31 cellular contexts compared by ENCODE assay signal in the genomic region with DNA sequence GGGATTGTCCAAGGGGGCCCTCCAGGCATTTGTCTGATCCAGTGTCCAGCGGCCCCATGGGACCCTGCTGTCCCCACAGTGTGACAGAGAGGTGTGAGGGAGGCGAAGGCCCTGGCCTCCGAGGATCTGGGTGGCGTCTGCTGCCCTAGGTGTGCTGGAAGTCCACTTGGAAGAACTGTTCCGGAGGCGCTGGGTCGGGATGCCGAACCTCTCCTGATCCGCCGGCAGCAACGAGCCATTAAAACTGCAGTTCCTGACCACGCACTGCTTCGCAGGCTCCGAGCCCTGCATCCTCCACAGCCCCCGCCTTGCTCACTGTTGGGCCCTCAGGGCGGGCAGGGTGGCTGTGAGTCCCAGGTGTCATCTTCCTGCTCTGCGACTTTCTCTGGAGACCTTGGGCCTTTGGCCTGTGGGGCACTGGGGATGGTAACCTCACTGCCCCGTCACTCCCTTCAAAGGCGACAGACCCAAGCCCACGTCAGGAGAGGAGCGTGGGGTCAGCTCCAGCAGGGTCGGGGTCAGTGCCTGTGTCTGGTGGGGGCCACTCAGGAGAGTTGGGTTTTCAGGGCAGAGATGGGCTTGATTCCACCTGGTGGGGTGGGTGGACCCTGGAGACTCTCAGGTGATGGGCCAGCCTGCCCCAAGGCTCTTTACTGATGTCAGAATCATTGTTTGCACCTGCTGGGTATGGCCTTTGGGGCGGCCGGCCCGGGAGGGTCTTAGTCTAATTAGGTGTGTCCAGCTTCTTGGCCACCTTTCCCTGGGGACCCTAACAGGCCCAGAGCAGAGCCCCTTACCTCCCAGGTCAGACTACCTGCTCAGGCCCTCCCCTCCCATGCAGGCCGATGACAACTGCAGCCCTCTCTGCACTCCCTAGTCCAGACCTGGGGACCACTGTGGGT. TPM values are rescaled to one million over a fixed set of nuclear protein-coding genes. Genes with fewer than 3 reads are reported as not detected.
DNase-seq lines count a peak whose midpoint lies in the region; ATAC-seq and TF ChIP-seq lines count a peak whose summit lies in the region.
"Had no signal": no experiment of that assay in that cellular context is flagged by ENCODE, and none has a peak within 500 bp of the region (broad histone marks: within the 10 kb centered on the region; RNA-seq: fewer than 3 reads in every experiment).

No MANE protein-coding gene starts in this region.

- no peaks in the 10 kb centered on the region for H3K9me3 Mint-ChIP-seq in activated T-helper 2 cell treated with anti-CD3 and anti-CD28 coated beads, Interferon-gamma antibody, Interleukin-2, Interleukin-4, amounts not matched to agents 10 μg/mL and 5 μg/mL and 100 μg/mL, durations not matched to agents 14 hours and 24 hours and 36 hours
- H3K9me3 Mint-ChIP-seq: activated CD8-positive, alpha-beta T cell treated with anti-CD3 and anti-CD28 coated beads for 36 hours; immature natural killer cell; neural progenitor cell; stimulated activated naive CD8-positive, alpha-beta T cell treated with anti-CD3 and anti-CD28 coated beads, Interleukin-15, Interleukin-2, amounts not matched to agents 100 ng/mL and 50 ng/mL, for 24 hours; T-cell had no signal

- no peak for TF ChIP-seq CTCF in mucosa of descending colon (IDR thresholded peaks at IDR 0.05)
- no peak for TF ChIP-seq CTCF in upper lobe of right lung (IDR thresholded peaks at IDR 0.05)

- no peak overlapping the region for H3K23ac ChIP-seq in mesenchymal stem cell (ENCODE audit: low read length in 2 of 2)

- H3K4me1 ChIP-seq in mucosa of descending colon (ENCODE audit: low read depth) (peaks cover 33% of the 10 kb centered on the region), upper lobe of right lung (peaks cover 29% of the 10 kb centered on the region), mesenchymal stem cell (ENCODE audit: control insufficient read depth, insufficient read depth, low read depth, low read length) (peaks cover 24% of the 10 kb centered on the region)

- H2BK12ac ChIP-seq in mesenchymal stem cell (ENCODE audit: low read length in 2 of 2), result no peak overlapping the region

- no peak overlapping the region for H3K18ac ChIP-seq in mesenchymal stem cell (ENCODE audit: low read depth in 1 of 2, low read length in 2 of 2)

- H2BK5ac ChIP-seq in mesenchymal stem cell (ENCODE audit: low read depth, low read length, poor library complexity, severe bottlenecking), result no peak overlapping the region

- WGBS in mesenchymal stem cell, result 95% methylated on average over 26 of the region's 26 CpGs

- H3K4me2 ChIP-seq in mesenchymal stem cell (ENCODE audit: low read length, poor library complexity, severe bottlenecking), result no peak overlapping the region
- H3K4me2 ChIP-seq: A549, neural progenitor cell had no signal

- H3K9ac ChIP-seq in mesenchymal stem cell (ENCODE audit: low read length), result no peak overlapping the region
- H3K9ac ChIP-seq: neural progenitor cell had no signal

- H3K27ac ChIP-seq in upper lobe of right lung (no peak overlapping the region), mesenchymal stem cell (ENCODE audit: low read length, poor library complexity, severe bottlenecking) (no peak overlapping the region)
- H3K27ac ChIP-seq: A549, gastrocnemius medialis, left lung, neural progenitor cell, Peyer's patch, SJSA1, thoracic aorta, vagina had no signal

- no peak overlapping the region for H4K91ac ChIP-seq in mesenchymal stem cell (ENCODE audit: low read length)

- intact Hi-C loops in Right ventricle myocardium inferior (cut with DNase I) (no loop called here), cardiac septum (cut with DNase I) (loop anchor here (5.0 to 10.0 kb wide), 4 partner anchors 53 to 1035 kb away; a partner anchor contains a TSS), mucosa of descending colon (cut with DNase I, micrococcal nuclease) (no loop called here), upper lobe of right lung (cut with DNase I) (no loop called here)
- intact Hi-C loops in activated T-helper 2 cell treated with anti-CD3 and anti-CD28 coated beads, Interferon-gamma antibody, Interleukin-2, Interleukin-4, amounts not matched to agents 10 μg/mL and 5 μg/mL and 100 μg/mL, durations not matched to agents 14 hours and 24 hours and 36 hours (cut with micrococcal nuclease), result no loop called here

- H3K36me3 ChIP-seq in mucosa of descending colon (ENCODE audit: low read depth) (peaks cover 2% of the 10 kb centered on the region), upper lobe of right lung (no peaks in the 10 kb centered on the region), mesenchymal stem cell (ENCODE audit: control insufficient read depth in 1 of 2, insufficient read depth in 2 of 2, low read depth in 1 of 2, low read length in 2 of 2) (peaks cover 3 to 27% of the 10 kb centered on the region in 2 experiments)
- H3K36me3 ChIP-seq: BE2C, gastrocnemius medialis, neural progenitor cell, SJSA1, thoracic aorta, vagina had no signal

- H3K4me3 ChIP-seq in mucosa of descending colon, result no peak overlapping the region
- H3K4me3 ChIP-seq in upper lobe of right lung, result no peak overlapping the region
- H3K4me3 ChIP-seq in mesenchymal stem cell (ENCODE audit: insufficient read depth in 1 of 2, low read depth in 1 of 2, low read length in 2 of 2), result no peak overlapping the region
- H3K4me3 ChIP-seq: A549, gastrocnemius medialis, left lung, neural progenitor cell, Peyer's patch, SJSA1, thoracic aorta, vagina had no signal

- peaks cover 9% of the 10 kb centered on the region for H3K36me3 Mint-ChIP-seq in activated T-helper 2 cell treated with anti-CD3 and anti-CD28 coated beads, Interferon-gamma antibody, Interleukin-2, Interleukin-4, amounts not matched to agents 10 μg/mL and 5 μg/mL and 100 μg/mL, durations not matched to agents 14 hours and 24 hours and 36 hours (ENCODE audit: low read depth)
- H3K36me3 Mint-ChIP-seq: immature natural killer cell, neural progenitor cell, T-cell had no signal

- no peak overlapping the region for H2AK5ac ChIP-seq in mesenchymal stem cell (ENCODE audit: low read length, severe bottlenecking)

- H3K27me3 ChIP-seq in upper lobe of right lung (no peaks in the 10 kb centered on the region), mesenchymal stem cell (ENCODE audit: control insufficient read depth in 1 of 2, insufficient read depth in 1 of 2, low read length in 2 of 2) (peaks cover 0 to 15% of the 10 kb centered on the region in 2 experiments)
- H3K27me3 ChIP-seq: BE2C, neural progenitor cell, Peyer's patch, SJSA1, vagina had no signal

- DNase-seq in Right ventricle myocardium inferior (ENCODE audit: missing footprints), result peak; percentile 20
- no peak for DNase-seq in cardiac septum (ENCODE audit: low spot score)
- no peak for DNase-seq in activated T-helper 2 cell treated with anti-CD3 and anti-CD28 coated beads, Interferon-gamma antibody, Interleukin-2, Interleukin-4, amounts not matched to agents 10 μg/mL and 5 μg/mL and 100 μg/mL, durations not matched to agents 14 hours and 24 hours and 36 hours (ENCODE audit: low spot score)
- peak in 2 of 3 donors; percentile 31 to 58 for DNase-seq in mucosa of descending colon
- peak; percentile 63 for DNase-seq in upper lobe of right lung
- DNase-seq in CD1c-positive myeloid dendritic cell (ENCODE audit: extremely low spot score), result no peak
- DNase-seq in mesenchymal stem cell, result no peak
- DNase-seq in NCI-H1105 (lab: John Stamatoyannopoulos, UW), result no peak
- DNase-seq: activated CD8-positive, alpha-beta T cell treated with anti-CD3 and anti-CD28 coated beads for 36 hours; BE2C; Calu3; cerebellar nuclear complex; gastrocnemius medialis; H9; hypothalamus; immature natural killer cell; KG1; MM.1S; NCI-H1417; NCI-H2029 treated with DMSO at 0.1 percent for 48 hours; NCI-H526 treated with DMSO at 0.1 percent for 48 hours; T-cell had no signal

- ATAC-seq in Right ventricle myocardium inferior (no peak), mucosa of descending colon (no peak), upper lobe of right lung (no peak)
- ATAC-seq: A549; activated CD8-positive, alpha-beta T cell treated with anti-CD3 and anti-CD28 coated beads for 36 hours; gastrocnemius medialis; left lung; T-cell had no signal

- H2AFZ ChIP-seq in mesenchymal stem cell (ENCODE audit: low read depth, low read length), result no peak overlapping the region
- H2AFZ ChIP-seq: neural progenitor cell had no signal

- no peak overlapping the region for H3K4ac ChIP-seq in mesenchymal stem cell (ENCODE audit: low read depth in 1 of 2, low read length in 2 of 2)

- no peak overlapping the region for H3K14ac ChIP-seq in mesenchymal stem cell (ENCODE audit: low read length in 2 of 2)

- H3K9me3 ChIP-seq in mucosa of descending colon (no peaks in the 10 kb centered on the region), upper lobe of right lung (no peaks in the 10 kb centered on the region), mesenchymal stem cell (ENCODE audit: control insufficient read depth, low read length) (no peaks in the 10 kb centered on the region)
- H3K9me3 ChIP-seq: A549, BE2C, gastrocnemius medialis, left lung, Peyer's patch, SJSA1, thoracic aorta, vagina had no signal

- H3K4me1 Mint-ChIP-seq in activated T-helper 2 cell treated with anti-CD3 and anti-CD28 coated beads, Interferon-gamma antibody, Interleukin-2, Interleukin-4, amounts not matched to agents 10 μg/mL and 5 μg/mL and 100 μg/mL, durations not matched to agents 14 hours and 24 hours and 36 hours (ENCODE audit: low read depth), result peaks cover 9% of the 10 kb centered on the region

- H4K8ac ChIP-seq in mesenchymal stem cell (ENCODE audit: low read length), result no peak overlapping the region

- H3K27me3 Mint-ChIP-seq in activated T-helper 2 cell treated with anti-CD3 and anti-CD28 coated beads, Interferon-gamma antibody, Interleukin-2, Interleukin-4, amounts not matched to agents 10 μg/mL and 5 μg/mL and 100 μg/mL, durations not matched to agents 14 hours and 24 hours and 36 hours (ENCODE audit: low read depth), result no peaks in the 10 kb centered on the region
- H3K27me3 Mint-ChIP-seq: activated CD8-positive, alpha-beta T cell treated with anti-CD3 and anti-CD28 coated beads for 36 hours; progenitor cell of endocrine pancreas; stimulated activated naive CD8-positive, alpha-beta T cell treated with anti-CD3 and anti-CD28 coated beads, Interleukin-15, Interleukin-2, amounts not matched to agents 100 ng/mL and 50 ng/mL, for 24 hours; T-cell had no signal

- H3K4me3 Mint-ChIP-seq in activated T-helper 2 cell treated with anti-CD3 and anti-CD28 coated beads, Interferon-gamma antibody, Interleukin-2, Interleukin-4, amounts not matched to agents 10 μg/mL and 5 μg/mL and 100 μg/mL, durations not matched to agents 14 hours and 24 hours and 36 hours (ENCODE audit: low read depth), result peak overlapping the region; percentile 26
- H3K4me3 Mint-ChIP-seq: stimulated activated naive CD8-positive, alpha-beta T cell treated with anti-CD3 and anti-CD28 coated beads, Interleukin-15, Interleukin-2, amounts not matched to agents 100 ng/mL and 50 ng/mL, for 24 hours had no signal

- H3K27ac Mint-ChIP-seq in activated T-helper 2 cell treated with anti-CD3 and anti-CD28 coated beads, Interferon-gamma antibody, Interleukin-2, Interleukin-4, amounts not matched to agents 10 μg/mL and 5 μg/mL and 100 μg/mL, durations not matched to agents 14 hours and 24 hours and 36 hours, result no peak overlapping the region
- H3K27ac Mint-ChIP-seq: activated CD8-positive, alpha-beta T cell treated with anti-CD3 and anti-CD28 coated beads for 36 hours; H9; immature natural killer cell; neural progenitor cell; progenitor cell of endocrine pancreas; stimulated activated naive CD8-positive, alpha-beta T cell treated with anti-CD3 and anti-CD28 coated beads, Interleukin-15, Interleukin-2, amounts not matched to agents 100 ng/mL and 50 ng/mL, for 24 hours had no signal

- H2BK15ac ChIP-seq in mesenchymal stem cell (ENCODE audit: low read depth, poor library complexity, severe bottlenecking), result no peak overlapping the region

- no peak overlapping the region for H2BK120ac ChIP-seq in mesenchymal stem cell (ENCODE audit: low read depth, low read length)

- H3K79me1 ChIP-seq in mesenchymal stem cell (replicated peaks; ENCODE audit: low read length, poor library complexity, severe bottlenecking), result peaks cover 16% of the 10 kb centered on the region

RNA-seq across cellular contexts. Expression of a gene that starts 3.0 kb away (rescaled TPM):
- 12.2 TPM for total RNA-seq in Right ventricle myocardium inferior
- 3.4 TPM for total RNA-seq in cardiac septum
- total RNA-seq in activated T-helper 2 cell treated with anti-CD3 and anti-CD28 coated beads, Interferon-gamma antibody, Interleukin-2, Interleukin-4, amounts not matched to agents 10 μg/mL and 5 μg/mL and 100 μg/mL, durations not matched to agents 14 hours and 24 hours and 36 hours, result 26.5 and 28.4 TPM in 2 replicates
- total RNA-seq in mucosa of descending colon, result 10 to 100 TPM; 45.2 to 65.5 (median 48.3) TPM
- 25.9 TPM for total RNA-seq in upper lobe of right lung
- polyA plus RNA-seq in mesenchymal stem cell (2013, experiment 1 of 2), result 17.2 TPM
- polyA plus RNA-seq in mesenchymal stem cell (2013, experiment 2 of 2), result 17.2 TPM

RNA-seq across cellular contexts. Expression of a gene that starts 33.4 kb away (rescaled TPM):
- total RNA-seq in Right ventricle myocardium inferior, result 15.7 TPM
- total RNA-seq in cardiac septum, result 13.8 TPM
- total RNA-seq in activated T-helper 2 cell treated with anti-CD3 and anti-CD28 coated beads, Interferon-gamma antibody, Interleukin-2, Interleukin-4, amounts not matched to agents 10 μg/mL and 5 μg/mL and 100 μg/mL, durations not matched to agents 14 hours and 24 hours and 36 hours, result 191 and 199 TPM in 2 replicates
- total RNA-seq in mucosa of descending colon, result 100 to 1,000 TPM; 143 to 206 (median 146) TPM
- total RNA-seq in upper lobe of right lung, result 133 TPM
- polyA plus RNA-seq in mesenchymal stem cell (2013, experiment 1 of 2), result 0.73 TPM
- 0.89 TPM for polyA plus RNA-seq in mesenchymal stem cell (2013, experiment 2 of 2)

RNA-seq across cellular contexts. Expression of a gene that starts 43.2 kb away (rescaled TPM):
- total RNA-seq in Right ventricle myocardium inferior (0.35 TPM), cardiac septum (not detected), mucosa of descending colon (10 to 100 TPM in 1 of 3 donors, 1 to 10 TPM in 2; 4.2 to 10.9 (median 9.4) TPM), upper lobe of right lung (3.2 TPM)
- 0.73 and 1.2 TPM in 2 replicates for total RNA-seq in activated T-helper 2 cell treated with anti-CD3 and anti-CD28 coated beads, Interferon-gamma antibody, Interleukin-2, Interleukin-4, amounts not matched to agents 10 μg/mL and 5 μg/mL and 100 μg/mL, durations not matched to agents 14 hours and 24 hours and 36 hours
- not detected for polyA plus RNA-seq in mesenchymal stem cell (2013, experiment 1 of 2)
- polyA plus RNA-seq in mesenchymal stem cell (2013, experiment 2 of 2), result not detected
- total RNA-seq: gastrocnemius medialis, SJSA1, thoracic aorta had no signal
- polyA plus RNA-seq: A549 had no signal

RNA-seq across cellular contexts. Expression of a gene that starts 59.5 kb away (rescaled TPM):
- total RNA-seq in Right ventricle myocardium inferior, result 1.3 TPM
- total RNA-seq in cardiac septum, result 2.0 TPM
- not detected in 2 replicates for total RNA-seq in activated T-helper 2 cell treated with anti-CD3 and anti-CD28 coated beads, Interferon-gamma antibody, Interleukin-2, Interleukin-4, amounts not matched to agents 10 μg/mL and 5 μg/mL and 100 μg/mL, durations not matched to agents 14 hours and 24 hours and 36 hours
- total RNA-seq in mucosa of descending colon, result 1 to 10 TPM; 1.3 to 7.8 (median 1.6) TPM
- total RNA-seq in upper lobe of right lung, result 1.5 TPM
- polyA plus RNA-seq in mesenchymal stem cell (2013, experiment 1 of 2), result not detected
- not detected for polyA plus RNA-seq in mesenchymal stem cell (2013, experiment 2 of 2)
- total RNA-seq: activated CD8-positive, alpha-beta T cell treated with anti-CD3 and anti-CD28 coated beads for 36 hours; Calu3; H9; SJSA1; T-cell; vagina had no signal
- polyA plus RNA-seq: A549, immature natural killer cell had no signal

Comparison
In these comparisons a context has a peak if more than half of its experiments do, and no peak if none do; other contexts are left out.
1. DNase-seq: peak in Right ventricle myocardium inferior (single experiment), mucosa of descending colon (2 of 3) and upper lobe of right lung (single experiment); none in cardiac septum (single experiment), activated T-helper 2 cell treated with anti-CD3 and anti-CD28 coated beads, Interferon-gamma antibody, Interleukin-2, Interleukin-4, amounts not matched to agents 10 μg/mL and 5 μg/mL and 100 μg/mL, durations not matched to agents 14 hours and 24 hours and 36 hours (single experiment), CD1c-positive myeloid dendritic cell (single experiment), mesenchymal stem cell (single experiment) and NCI-H1105 (single experiment).